Comparison of ENCODE assay signal across 23 cellular contexts in genomic region chr5:162377895-162378294, GRCh38.
"Had no signal": no experiment of that assay in that cellular context is flagged by ENCODE, and none has a peak within 500 bp of the region (broad histone marks: within the 10 kb centered on the region; RNA-seq: fewer than 3 reads in every experiment).

No MANE protein-coding gene starts in this region.

- H3K4me3 ChIP-seq: coronary artery, dorsolateral prefrontal cortex, esophagus muscularis mucosa, gastrocnemius medialis, heart right ventricle, left lung, lower lobe of right lung, mucosa of descending colon had no signal

- FAIRE-seq: colon, endothelial cell of umbilical vein, islet of Langerhans, keratinocyte had no signal

- H3K36me3 ChIP-seq: esophagus muscularis mucosa, gastrocnemius medialis, heart right ventricle, left lung, lower lobe of right lung had no signal

- H3K27ac ChIP-seq: coronary artery, dorsolateral prefrontal cortex, esophagus muscularis mucosa, gastrocnemius medialis, heart right ventricle, left lung, lower lobe of right lung had no signal

- DNase-seq: dermis blood vessel endothelial cell; dorsolateral prefrontal cortex; effector CD4-positive, alpha-beta T cell; effector memory CD4-positive, alpha-beta T cell; foreskin melanocyte; gastrocnemius medialis; glutamatergic neuron; head of caudate nucleus; heart right ventricle; hippocampal formation; left cardiac atrium; left lung; left ventricle myocardium superior; lower lobe of right lung; mesenchymal stem cell; mucosa of descending colon; naive B cell had no signal

- ATAC-seq: gastrocnemius medialis, heart right ventricle, left cardiac atrium, left lung, left ventricle myocardium superior, lower lobe of right lung, mucosa of descending colon had no signal

- H3K9me3 ChIP-seq: esophagus muscularis mucosa, gastrocnemius medialis, heart right ventricle, left lung, lower lobe of right lung, mucosa of descending colon had no signal

- H3K4me1 ChIP-seq: esophagus muscularis mucosa, gastrocnemius medialis, heart right ventricle, left lung, lower lobe of right lung had no signal

- H3K27me3 ChIP-seq: dorsolateral prefrontal cortex, esophagus muscularis mucosa, gastrocnemius medialis, heart right ventricle, left lung had no signal
